ENCODE assay signal across 1 cellular context in genomic region chr6:27091661-27092315, GRCh38.
TF ChIP-seq lines count a peak whose summit lies in the region.

No MANE protein-coding gene starts in this region.

TF ChIP-seq in HCT116, 20 proteins besides CTCF, POLR2A, EP300 and RAD21 (continued from another document):
- TF ChIP-seq REST (IDR thresholded peaks at IDR 0.05; ENCODE audit: low read depth) (no peak), ELF1 (IDR thresholded peaks at IDR 0.05; ENCODE audit: borderline replicate concordance, low read depth) (no peak), SRF (IDR thresholded peaks at IDR 0.05; ENCODE audit: low read depth) (peak; percentile 77; the same call in 1 of the 2 replicates), CEBPB (IDR thresholded peaks at IDR 0.05; ENCODE audit: low read depth) (peak; percentile 56), YY1 (IDR thresholded peaks at IDR 0.05; ENCODE audit: extremely low read depth, insufficient replicate concordance, low read depth, low read length) (peak; percentile 32)
